In the genomic region with DNA sequence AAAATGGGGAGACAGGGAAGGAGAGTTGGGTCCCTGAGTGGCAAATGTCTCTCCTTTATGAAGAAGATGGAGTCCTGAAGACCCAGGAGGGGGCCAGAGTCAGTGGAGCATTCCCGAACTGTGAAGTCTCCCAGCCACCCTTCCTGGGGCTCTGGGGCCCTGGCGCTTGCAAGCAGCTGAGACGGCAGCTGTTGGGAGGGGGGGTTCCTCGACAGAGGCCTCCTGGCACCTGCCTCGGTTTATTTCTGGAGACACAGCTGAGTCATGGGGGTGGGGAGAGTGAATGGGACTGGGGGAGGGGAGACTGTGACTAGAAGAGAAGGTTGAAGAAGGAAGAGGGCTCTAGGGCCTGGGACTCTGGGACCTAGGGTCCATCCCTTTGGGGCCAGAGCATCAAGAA, we compare ENCODE assay signal across 1 cellular context.
TF ChIP-seq lines count a peak whose summit lies in the region.

No MANE protein-coding gene starts in this region.

TF ChIP-seq in K562, 482 proteins besides CTCF, POLR2A, EP300 and RAD21 (continues in another document):
- TF ChIP-seq HDAC1 (IDR thresholded peaks at IDR 0.05) = 0 out of 4 replicates have a peak, but pooled peaks of 1 of the 2 experiments have one; percentile 19
- no peak for TF ChIP-seq HDAC8 (tag; IDR thresholded peaks at IDR 0.05)
- TF ChIP-seq BHLHE40 (IDR thresholded peaks at IDR 0.05; ENCODE audit: low read length) = peak; percentile 46; the same call in 1 of the 2 replicates
- TF ChIP-seq, protein P1, sequence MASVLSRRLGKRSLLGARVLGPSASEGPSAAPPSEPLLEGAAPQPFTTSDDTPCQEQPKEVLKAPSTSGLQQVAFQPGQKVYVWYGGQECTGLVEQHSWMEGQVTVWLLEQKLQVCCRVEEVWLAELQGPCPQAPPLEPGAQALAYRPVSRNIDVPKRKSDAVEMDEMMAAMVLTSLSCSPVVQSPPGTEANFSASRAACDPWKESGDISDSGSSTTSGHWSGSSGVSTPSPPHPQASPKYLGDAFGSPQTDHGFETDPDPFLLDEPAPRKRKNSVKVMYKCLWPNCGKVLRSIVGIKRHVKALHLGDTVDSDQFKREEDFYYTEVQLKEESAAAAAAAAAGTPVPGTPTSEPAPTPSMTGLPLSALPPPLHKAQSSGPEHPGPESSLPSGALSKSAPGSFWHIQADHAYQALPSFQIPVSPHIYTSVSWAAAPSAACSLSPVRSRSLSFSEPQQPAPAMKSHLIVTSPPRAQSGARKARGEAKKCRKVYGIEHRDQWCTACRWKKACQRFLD (CRISPR knock-in tag; IDR thresholded peaks at IDR 0.05) = 0 out of 2 replicates have a peak, but pooled peaks have one; percentile 42
- peak in 1 of 2 experiments; percentile 30; a peak in 1 of 4 replicates for TF ChIP-seq TRIM24 (IDR thresholded peaks at IDR 0.05)
- TF ChIP-seq CBFA2T3 (IDR thresholded peaks at IDR 0.05) = peak; percentile 53
- 0 out of 4 replicates have a peak, but pooled peaks of 1 of the 2 experiments have one; percentile 41 for TF ChIP-seq MAZ (CRISPR knock-in tag; conservative IDR thresholded peaks at IDR 0.05 in 1 of 2, IDR thresholded peaks at IDR 0.05 in 1 of 2)
- no peak for TF ChIP-seq ZNF717 (CRISPR knock-in tag; IDR thresholded peaks at IDR 0.05)
- TF ChIP-seq PTTG1 (tag; IDR thresholded peaks at IDR 0.05; ENCODE audit: low read depth) = no peak
- TF ChIP-seq FOXM1 (IDR thresholded peaks at IDR 0.05; ENCODE audit: low read depth) = no peak
- no peak for TF ChIP-seq FOXM1 (CRISPR knock-in tag; IDR thresholded peaks at IDR 0.05; ENCODE audit: low read depth)
- no peak; the same call in 1 of the 2 replicates for TF ChIP-seq MTA3 (IDR thresholded peaks at IDR 0.05; ENCODE audit: borderline replicate concordance)
- TF ChIP-seq LARP7 (IDR thresholded peaks at IDR 0.05) = no peak
- TF ChIP-seq NFIC (IDR thresholded peaks at IDR 0.05) = peak; percentile 31; the same call in 1 of the 2 replicates
- no peak for TF ChIP-seq ZNF263 (CRISPR knock-in tag; IDR thresholded peaks at IDR 0.05; ENCODE audit: borderline replicate concordance)
- TF ChIP-seq FOSL1 (tag; conservative IDR thresholded peaks at IDR 0.05) = 0 out of 2 replicates have a peak, but pooled peaks have one; percentile 8
- TF ChIP-seq, protein P2, sequence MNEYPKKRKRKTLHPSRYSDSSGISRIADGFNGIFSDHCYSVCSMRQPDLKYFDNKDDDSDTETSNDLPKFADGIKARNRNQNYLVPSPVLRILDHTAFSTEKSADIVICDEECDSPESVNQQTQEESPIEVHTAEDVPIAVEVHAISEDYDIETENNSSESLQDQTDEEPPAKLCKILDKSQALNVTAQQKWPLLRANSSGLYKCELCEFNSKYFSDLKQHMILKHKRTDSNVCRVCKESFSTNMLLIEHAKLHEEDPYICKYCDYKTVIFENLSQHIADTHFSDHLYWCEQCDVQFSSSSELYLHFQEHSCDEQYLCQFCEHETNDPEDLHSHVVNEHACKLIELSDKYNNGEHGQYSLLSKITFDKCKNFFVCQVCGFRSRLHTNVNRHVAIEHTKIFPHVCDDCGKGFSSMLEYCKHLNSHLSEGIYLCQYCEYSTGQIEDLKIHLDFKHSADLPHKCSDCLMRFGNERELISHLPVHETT (CRISPR knock-in tag; conservative IDR thresholded peaks at IDR 0.05 in 1 of 2, IDR thresholded peaks at IDR 0.05 in 1 of 2) = 0 out of 4 replicates have a peak, but pooled peaks of 1 of the 2 experiments have one; percentile 17
- TF ChIP-seq, protein P3, sequence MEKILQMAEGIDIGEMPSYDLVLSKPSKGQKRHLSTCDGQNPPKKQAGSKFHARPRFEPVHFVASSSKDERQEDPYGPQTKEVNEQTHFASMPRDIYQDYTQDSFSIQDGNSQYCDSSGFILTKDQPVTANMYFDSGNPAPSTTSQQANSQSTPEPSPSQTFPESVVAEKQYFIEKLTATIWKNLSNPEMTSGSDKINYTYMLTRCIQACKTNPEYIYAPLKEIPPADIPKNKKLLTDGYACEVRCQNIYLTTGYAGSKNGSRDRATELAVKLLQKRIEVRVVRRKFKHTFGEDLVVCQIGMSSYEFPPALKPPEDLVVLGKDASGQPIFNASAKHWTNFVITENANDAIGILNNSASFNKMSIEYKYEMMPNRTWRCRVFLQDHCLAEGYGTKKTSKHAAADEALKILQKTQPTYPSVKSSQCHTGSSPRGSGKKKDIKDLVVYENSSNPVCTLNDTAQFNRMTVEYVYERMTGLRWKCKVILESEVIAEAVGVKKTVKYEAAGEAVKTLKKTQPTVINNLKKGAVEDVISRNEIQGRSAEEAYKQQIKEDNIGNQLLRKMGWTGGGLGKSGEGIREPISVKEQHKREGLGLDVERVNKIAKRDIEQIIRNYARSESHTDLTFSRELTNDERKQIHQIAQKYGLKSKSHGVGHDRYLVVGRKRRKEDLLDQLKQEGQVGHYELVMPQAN (IDR thresholded peaks at IDR 0.05; ENCODE audit: borderline replicate concordance) = no peak
- TF ChIP-seq PRPF4 (IDR thresholded peaks at IDR 0.05; ENCODE audit: insufficient read depth, low read depth, low read length, poor library complexity, severe bottlenecking) = no peak
- no peak for TF ChIP-seq RB1 (IDR thresholded peaks at IDR 0.05; ENCODE audit: low read depth)
- TF ChIP-seq NFE2 (IDR thresholded peaks at IDR 0.05; ENCODE audit: low read depth) = peak; percentile 82
- TF ChIP-seq, protein P4, sequence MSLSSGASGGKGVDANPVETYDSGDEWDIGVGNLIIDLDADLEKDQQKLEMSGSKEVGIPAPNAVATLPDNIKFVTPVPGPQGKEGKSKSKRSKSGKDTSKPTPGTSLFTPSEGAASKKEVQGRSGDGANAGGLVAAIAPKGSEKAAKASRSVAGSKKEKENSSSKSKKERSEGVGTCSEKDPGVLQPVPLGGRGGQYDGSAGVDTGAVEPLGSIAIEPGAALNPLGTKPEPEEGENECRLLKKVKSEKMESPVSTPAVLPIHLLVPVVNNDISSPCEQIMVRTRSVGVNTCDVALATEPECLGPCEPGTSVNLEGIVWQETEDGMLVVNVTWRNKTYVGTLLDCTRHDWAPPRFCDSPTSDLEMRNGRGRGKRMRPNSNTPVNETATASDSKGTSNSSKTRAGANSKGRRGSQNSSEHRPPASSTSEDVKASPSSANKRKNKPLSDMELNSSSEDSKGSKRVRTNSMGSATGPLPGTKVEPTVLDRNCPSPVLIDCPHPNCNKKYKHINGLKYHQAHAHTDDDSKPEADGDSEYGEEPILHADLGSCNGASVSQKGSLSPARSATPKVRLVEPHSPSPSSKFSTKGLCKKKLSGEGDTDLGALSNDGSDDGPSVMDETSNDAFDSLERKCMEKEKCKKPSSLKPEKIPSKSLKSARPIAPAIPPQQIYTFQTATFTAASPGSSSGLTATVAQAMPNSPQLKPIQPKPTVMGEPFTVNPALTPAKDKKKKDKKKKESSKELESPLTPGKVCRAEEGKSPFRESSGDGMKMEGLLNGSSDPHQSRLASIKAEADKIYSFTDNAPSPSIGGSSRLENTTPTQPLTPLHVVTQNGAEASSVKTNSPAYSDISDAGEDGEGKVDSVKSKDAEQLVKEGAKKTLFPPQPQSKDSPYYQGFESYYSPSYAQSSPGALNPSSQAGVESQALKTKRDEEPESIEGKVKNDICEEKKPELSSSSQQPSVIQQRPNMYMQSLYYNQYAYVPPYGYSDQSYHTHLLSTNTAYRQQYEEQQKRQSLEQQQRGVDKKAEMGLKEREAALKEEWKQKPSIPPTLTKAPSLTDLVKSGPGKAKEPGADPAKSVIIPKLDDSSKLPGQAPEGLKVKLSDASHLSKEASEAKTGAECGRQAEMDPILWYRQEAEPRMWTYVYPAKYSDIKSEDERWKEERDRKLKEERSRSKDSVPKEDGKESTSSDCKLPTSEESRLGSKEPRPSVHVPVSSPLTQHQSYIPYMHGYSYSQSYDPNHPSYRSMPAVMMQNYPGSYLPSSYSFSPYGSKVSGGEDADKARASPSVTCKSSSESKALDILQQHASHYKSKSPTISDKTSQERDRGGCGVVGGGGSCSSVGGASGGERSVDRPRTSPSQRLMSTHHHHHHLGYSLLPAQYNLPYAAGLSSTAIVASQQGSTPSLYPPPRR (CRISPR knock-in tag; IDR thresholded peaks at IDR 0.05; ENCODE audit: borderline replicate concordance) = no peak
- TF ChIP-seq POLR2H (tag; IDR thresholded peaks at IDR 0.05; ENCODE audit: low read depth) = no peak
- TF ChIP-seq SMARCA4 (IDR thresholded peaks at IDR 0.05) = peak; percentile 55
- TF ChIP-seq MXI1 (IDR thresholded peaks at IDR 0.05; ENCODE audit: low read depth, low read length) = no peak
- TF ChIP-seq ETV5 (CRISPR knock-in tag; IDR thresholded peaks at IDR 0.05; ENCODE audit: low read depth) = no peak
- peak; percentile 43; the same call in 1 of the 2 replicates for TF ChIP-seq DPF2 (IDR thresholded peaks at IDR 0.05)
- peak; percentile 25 for TF ChIP-seq TAF1 (IDR thresholded peaks at IDR 0.05; ENCODE audit: control insufficient read depth, extremely low read depth, insufficient read depth, low read length, severe bottlenecking)
- no peak for TF ChIP-seq ZC3H4 (CRISPR knock-in tag; IDR thresholded peaks at IDR 0.05; ENCODE audit: borderline replicate concordance)
- TF ChIP-seq MAFK (IDR thresholded peaks at IDR 0.05; ENCODE audit: low read length) = peak; percentile 8; the same call in 1 of the 2 replicates
- peak; percentile 73; the same call in 1 of the 2 replicates for TF ChIP-seq MEF2A (IDR thresholded peaks at IDR 0.05; ENCODE audit: control insufficient read depth, low read depth, low read length)
- TF ChIP-seq ZNF197 (CRISPR knock-in tag; IDR thresholded peaks at IDR 0.05; ENCODE audit: low read depth) = no peak
- peak; percentile 60 for TF ChIP-seq ZNF316 (IDR thresholded peaks at IDR 0.05)
- 0 out of 2 replicates have a peak, but pooled peaks have one; percentile 22 for TF ChIP-seq ZBTB7A (IDR thresholded peaks at IDR 0.05; ENCODE audit: borderline replicate concordance, control insufficient read depth, low read depth, low read length)
- 0 out of 2 replicates have a peak, but pooled peaks have one; percentile 10 for TF ChIP-seq TEAD2 (tag; IDR thresholded peaks at IDR 0.05)
- no peak for TF ChIP-seq FOXJ3 (CRISPR knock-in tag; IDR thresholded peaks at IDR 0.05)
- TF ChIP-seq, protein P5, sequence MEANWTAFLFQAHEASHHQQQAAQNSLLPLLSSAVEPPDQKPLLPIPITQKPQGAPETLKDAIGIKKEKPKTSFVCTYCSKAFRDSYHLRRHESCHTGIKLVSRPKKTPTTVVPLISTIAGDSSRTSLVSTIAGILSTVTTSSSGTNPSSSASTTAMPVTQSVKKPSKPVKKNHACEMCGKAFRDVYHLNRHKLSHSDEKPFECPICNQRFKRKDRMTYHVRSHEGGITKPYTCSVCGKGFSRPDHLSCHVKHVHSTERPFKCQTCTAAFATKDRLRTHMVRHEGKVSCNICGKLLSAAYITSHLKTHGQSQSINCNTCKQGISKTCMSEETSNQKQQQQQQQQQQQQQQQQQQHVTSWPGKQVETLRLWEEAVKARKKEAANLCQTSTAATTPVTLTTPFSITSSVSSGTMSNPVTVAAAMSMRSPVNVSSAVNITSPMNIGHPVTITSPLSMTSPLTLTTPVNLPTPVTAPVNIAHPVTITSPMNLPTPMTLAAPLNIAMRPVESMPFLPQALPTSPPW (CRISPR knock-in tag; IDR thresholded peaks at IDR 0.05) = peak; percentile 61
- TF ChIP-seq, protein P6, sequence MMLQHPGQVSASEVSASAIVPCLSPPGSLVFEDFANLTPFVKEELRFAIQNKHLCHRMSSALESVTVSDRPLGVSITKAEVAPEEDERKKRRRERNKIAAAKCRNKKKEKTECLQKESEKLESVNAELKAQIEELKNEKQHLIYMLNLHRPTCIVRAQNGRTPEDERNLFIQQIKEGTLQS (IDR thresholded peaks at IDR 0.05) = peak; percentile 56; the same call in 1 of the 2 replicates
- TF ChIP-seq, protein P6 (CRISPR knock-in tag; conservative IDR thresholded peaks at IDR 0.05) = no peak
- TF ChIP-seq PURB (CRISPR knock-in tag; IDR thresholded peaks at IDR 0.05; ENCODE audit: low read depth) = no peak
- TF ChIP-seq ARID1B (IDR thresholded peaks at IDR 0.05) = peak; percentile 44; the same call in 1 of the 2 replicates
- no peak for TF ChIP-seq CBFB (CRISPR knock-in tag; IDR thresholded peaks at IDR 0.05)
- peak; percentile 61; the same call in 1 of the 2 replicates for TF ChIP-seq LEF1 (IDR thresholded peaks at IDR 0.05)
- TF ChIP-seq, protein P7, sequence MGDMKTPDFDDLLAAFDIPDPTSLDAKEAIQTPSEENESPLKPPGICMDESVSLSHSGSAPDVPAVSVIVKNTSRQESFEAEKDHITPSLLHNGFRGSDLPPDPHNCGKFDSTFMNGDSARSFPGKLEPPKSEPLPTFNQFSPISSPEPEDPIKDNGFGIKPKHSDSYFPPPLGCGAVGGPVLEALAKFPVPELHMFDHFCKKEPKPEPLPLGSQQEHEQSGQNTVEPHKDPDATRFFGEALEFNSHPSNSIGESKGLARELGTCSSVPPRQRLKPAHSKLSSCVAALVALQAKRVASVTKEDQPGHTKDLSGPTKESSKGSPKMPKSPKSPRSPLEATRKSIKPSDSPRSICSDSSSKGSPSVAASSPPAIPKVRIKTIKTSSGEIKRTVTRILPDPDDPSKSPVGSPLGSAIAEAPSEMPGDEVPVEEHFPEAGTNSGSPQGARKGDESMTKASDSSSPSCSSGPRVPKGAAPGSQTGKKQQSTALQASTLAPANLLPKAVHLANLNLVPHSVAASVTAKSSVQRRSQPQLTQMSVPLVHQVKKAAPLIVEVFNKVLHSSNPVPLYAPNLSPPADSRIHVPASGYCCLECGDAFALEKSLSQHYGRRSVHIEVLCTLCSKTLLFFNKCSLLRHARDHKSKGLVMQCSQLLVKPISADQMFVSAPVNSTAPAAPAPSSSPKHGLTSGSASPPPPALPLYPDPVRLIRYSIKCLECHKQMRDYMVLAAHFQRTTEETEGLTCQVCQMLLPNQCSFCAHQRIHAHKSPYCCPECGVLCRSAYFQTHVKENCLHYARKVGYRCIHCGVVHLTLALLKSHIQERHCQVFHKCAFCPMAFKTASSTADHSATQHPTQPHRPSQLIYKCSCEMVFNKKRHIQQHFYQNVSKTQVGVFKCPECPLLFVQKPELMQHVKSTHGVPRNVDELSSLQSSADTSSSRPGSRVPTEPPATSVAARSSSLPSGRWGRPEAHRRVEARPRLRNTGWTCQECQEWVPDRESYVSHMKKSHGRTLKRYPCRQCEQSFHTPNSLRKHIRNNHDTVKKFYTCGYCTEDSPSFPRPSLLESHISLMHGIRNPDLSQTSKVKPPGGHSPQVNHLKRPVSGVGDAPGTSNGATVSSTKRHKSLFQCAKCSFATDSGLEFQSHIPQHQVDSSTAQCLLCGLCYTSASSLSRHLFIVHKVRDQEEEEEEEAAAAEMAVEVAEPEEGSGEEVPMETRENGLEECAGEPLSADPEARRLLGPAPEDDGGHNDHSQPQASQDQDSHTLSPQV (IDR thresholded peaks at IDR 0.05) = peak; percentile 86
- peak in 1 of 2 experiments; percentile 33; a peak in 1 of 4 replicates for TF ChIP-seq FOXK2 (conservative IDR thresholded peaks at IDR 0.05 in 1 of 2, IDR thresholded peaks at IDR 0.05 in 1 of 2; ENCODE audit: low read depth in 2 of 2)
- 0 out of 2 replicates have a peak, but pooled peaks have one; percentile 7 for TF ChIP-seq TAL1 (IDR thresholded peaks at IDR 0.05)
- TF ChIP-seq RAD51 (IDR thresholded peaks at IDR 0.05; ENCODE audit: borderline replicate concordance, low read depth) = no peak
- 0 out of 2 replicates have a peak, but pooled peaks have one; percentile 34 for TF ChIP-seq ZNF444 (CRISPR knock-in tag; IDR thresholded peaks at IDR 0.05)
- TF ChIP-seq ZNF695 (CRISPR knock-in tag; IDR thresholded peaks at IDR 0.05) = no peak
- TF ChIP-seq POLR2G (IDR thresholded peaks at IDR 0.05; ENCODE audit: low read depth, low read length) = 0 out of 2 replicates have a peak, but pooled peaks have one; percentile 17
- peak; percentile 46; the same call in 1 of the 2 replicates for TF ChIP-seq NFRKB (IDR thresholded peaks at IDR 0.05; ENCODE audit: low read depth)
- TF ChIP-seq RBFOX2 (IDR thresholded peaks at IDR 0.05; ENCODE audit: low read depth, low read length) = no peak
